Comparison of ENCODE assay signal across 33 cellular contexts in genomic region chr20:53194891-53195290, GRCh38.
"Had no signal": no experiment of that assay in that cellular context is flagged by ENCODE, and none has a peak within 500 bp of the region (broad histone marks: within the 10 kb centered on the region; RNA-seq: fewer than 3 reads in every experiment).

No MANE protein-coding gene starts in this region.

- H3K27ac Mint-ChIP-seq: activated B cell treated with CpG ODN at 0.5 μM for 24 hours; activated CD4-positive, alpha-beta T cell treated with anti-CD3 and anti-CD28 coated beads, Interleukin-2, amount 10 ng/mL, durations not matched to agents 24 days and 14 days; activated CD8-positive, alpha-beta T cell treated with anti-CD3 and anti-CD28 coated beads for 36 hours; activated T-cell treated with anti-CD3 and anti-CD28 coated beads, Interleukin-2, amount 50 U/mL, for 72 hours; activated T-helper 17 cell treated with anti-CD3 and anti-CD28 coated beads, Interleukin-2, amount 50 U/mL, for 72 hours had no signal

- H3K4me1 Mint-ChIP-seq: activated B cell treated with CpG ODN at 0.5 μM for 24 hours; activated T-helper 17 cell treated with anti-CD3 and anti-CD28 coated beads, Interleukin-2, amount 50 U/mL, for 72 hours had no signal

- H3K4me3 Mint-ChIP-seq: activated B cell treated with CpG ODN at 0.5 μM for 24 hours; activated CD4-positive, alpha-beta T cell treated with anti-CD3 and anti-CD28 coated beads, Interleukin-2, amount 10 ng/mL, durations not matched to agents 24 days and 14 days; activated CD8-positive, alpha-beta T cell treated with anti-CD3 and anti-CD28 coated beads for 36 hours; activated T-cell treated with anti-CD3 and anti-CD28 coated beads, Interleukin-2, amount 50 U/mL, for 72 hours; activated T-helper 17 cell treated with anti-CD3 and anti-CD28 coated beads, Interleukin-2, amount 50 U/mL, for 72 hours had no signal

- H3K36me3 ChIP-seq: adrenal gland, breast epithelium, Peyer's patch had no signal

- H3K4me3 ChIP-seq: adrenal gland, body of pancreas, K562, Peyer's patch had no signal

- H3K4me1 ChIP-seq: body of pancreas, breast epithelium, Peyer's patch had no signal

- DNase-seq: activated B cell treated with CpG ODN at 0.5 μM for 24 hours; activated CD4-positive, alpha-beta T cell treated with anti-CD3 and anti-CD28 coated beads for 1 hour; activated CD4-positive, alpha-beta T cell treated with anti-CD3 and anti-CD28 coated beads, Interleukin-2, amount 10 ng/mL, durations not matched to agents 24 days and 14 days; activated CD4-positive, alpha-beta T cell treated with anti-CD3 and anti-CD28 coated beads, Interleukin-2, amount 50 U/mL, for 4 hours; activated CD8-positive, alpha-beta T cell treated with anti-CD3 and anti-CD28 coated beads for 36 hours; activated effector memory CD4-positive, alpha-beta T cell treated with anti-CD3 and anti-CD28 coated beads, Interleukin-2, amount 50 U/mL, for 16 hours; activated naive CD4-positive, alpha-beta T cell; activated naive CD4-positive, alpha-beta T cell treated with anti-CD3 and anti-CD28 coated beads, Interleukin-2, amount 50 U/mL, for 16 hours; activated T-cell treated with anti-CD3 and anti-CD28 coated beads, Interleukin-2, amount 50 U/mL, for 1 hour; activated T-cell treated with anti-CD3 and anti-CD28 coated beads, Interleukin-2, amount 50 U/mL, for 72 hours; adrenal gland; body of pancreas; NCI-H1092 treated with DMSO at 0.1 percent for 48 hours; NCI-H146; NCI-H187; NCI-H2029 treated with DMSO at 0.1 percent for 48 hours; NCI-H2107; NCI-H2171; NCI-H510A; NCI-H526; NCI-H774; PC-3; Peyer's patch; RPMI8226; SW 1271; T-helper 1 cell; T-helper 2 cell; T-helper 9 cell had no signal

- H3K9me3 ChIP-seq: adrenal gland, body of pancreas, breast epithelium, Peyer's patch had no signal

- ATAC-seq: activated CD8-positive, alpha-beta T cell treated with anti-CD3 and anti-CD28 coated beads for 36 hours; activated T-cell treated with anti-CD3 and anti-CD28 coated beads, Interleukin-2, amount 50 U/mL, for 72 hours; activated T-helper 17 cell treated with anti-CD3 and anti-CD28 coated beads, Interleukin-2, amount 50 U/mL, for 72 hours; body of pancreas; K562; PC-3; Right ventricle myocardium inferior had no signal

- H3K27me3 Mint-ChIP-seq: activated CD4-positive, alpha-beta T cell treated with anti-CD3 and anti-CD28 coated beads, Interleukin-2, amount 10 ng/mL, durations not matched to agents 24 days and 14 days had no signal

- H3K27me3 ChIP-seq: adrenal gland, breast epithelium, Peyer's patch had no signal

- H3K9me3 Mint-ChIP-seq: activated B cell treated with CpG ODN at 0.5 μM for 24 hours; activated CD4-positive, alpha-beta T cell treated with anti-CD3 and anti-CD28 coated beads, Interleukin-2, amount 10 ng/mL, durations not matched to agents 24 days and 14 days; activated CD8-positive, alpha-beta T cell treated with anti-CD3 and anti-CD28 coated beads for 36 hours; activated T-cell treated with anti-CD3 and anti-CD28 coated beads, Interleukin-2, amount 50 U/mL, for 72 hours; activated T-helper 17 cell treated with anti-CD3 and anti-CD28 coated beads, Interleukin-2, amount 50 U/mL, for 72 hours had no signal

- H3K27ac ChIP-seq: adrenal gland, body of pancreas, Peyer's patch, VCaP had no signal
